20 cellular contexts compared by ENCODE assay signal in the genomic region with DNA sequence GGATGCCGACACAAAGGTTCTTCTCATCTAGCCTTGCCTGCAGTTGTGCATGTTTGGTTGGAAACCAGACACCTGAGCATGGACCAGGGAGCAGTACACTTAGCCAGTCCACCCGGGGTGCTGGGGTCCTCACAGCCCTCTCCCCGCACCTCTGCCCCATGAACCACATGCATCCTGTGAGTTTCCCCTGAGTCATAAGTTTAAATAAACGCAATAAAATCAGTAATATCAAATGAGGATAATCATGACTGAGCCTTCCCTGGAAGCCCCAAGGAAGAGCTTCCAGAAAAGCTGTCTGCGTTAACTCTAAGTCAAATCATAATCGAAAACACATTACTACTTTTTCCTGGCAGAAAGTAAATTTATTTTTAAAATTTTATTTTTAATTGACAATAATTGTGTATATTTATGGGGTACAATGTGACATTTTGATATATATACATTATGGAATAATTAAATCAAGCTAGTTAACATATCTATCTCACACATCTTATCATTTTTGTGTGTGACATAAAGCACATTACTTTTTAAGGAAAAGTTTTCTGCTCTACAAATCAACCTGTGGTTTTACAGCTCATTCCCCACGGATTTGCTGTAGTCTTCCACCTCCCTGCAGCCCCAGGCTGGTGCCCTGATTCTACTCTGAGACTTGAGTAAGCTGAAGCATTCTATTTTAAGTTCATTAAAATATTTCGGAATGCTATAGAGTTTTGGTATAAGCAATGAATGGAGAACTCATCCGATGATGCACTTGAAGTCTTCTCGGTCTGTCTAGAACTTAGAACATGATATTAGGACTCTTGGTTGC.
"Had no signal": no experiment of that assay in that cellular context is flagged by ENCODE, and none has a peak within 500 bp of the region (broad histone marks: within the 10 kb centered on the region; RNA-seq: fewer than 3 reads in every experiment).

No MANE protein-coding gene starts in this region.

- H3K4me3 Mint-ChIP-seq: activated naive CD8-positive, alpha-beta T cell treated with anti-CD3 and anti-CD28 coated beads, Interleukin-2, amount 10 ng/mL, durations not matched to agents 7 days and 5 days; activated T-cell treated with anti-CD3 and anti-CD28 coated beads, Interleukin-2, amount 50 U/mL, for 72 hours; central memory CD8-positive, alpha-beta T cell; memory B cell; stimulated activated naive CD8-positive, alpha-beta T cell treated with anti-CD3 and anti-CD28 coated beads, Interleukin-15, amount 100 ng/mL, for 72 hours had no signal

- H3K4me3 ChIP-seq: colonic mucosa, prostate gland, suprapubic skin, vagina had no signal

- H3K27me3 ChIP-seq: colonic mucosa, suprapubic skin, vagina had no signal

- H3K9me3 ChIP-seq: colonic mucosa, prostate gland, suprapubic skin, vagina had no signal

- H3K36me3 Mint-ChIP-seq: activated naive CD8-positive, alpha-beta T cell treated with anti-CD3 and anti-CD28 coated beads, Interleukin-2, amount 10 ng/mL, durations not matched to agents 7 days and 5 days had no signal

- H3K9me3 Mint-ChIP-seq: activated naive CD8-positive, alpha-beta T cell treated with anti-CD3 and anti-CD28 coated beads, Interleukin-2, amount 10 ng/mL, durations not matched to agents 7 days and 5 days; central memory CD8-positive, alpha-beta T cell had no signal

- ATAC-seq: activated T-cell treated with anti-CD3 and anti-CD28 coated beads, Interleukin-2, amount 50 U/mL, for 72 hours; left ventricle myocardium superior; right cardiac atrium; stimulated activated naive CD8-positive, alpha-beta T cell treated with anti-CD3 and anti-CD28 coated beads, Interleukin-15, amount 100 ng/mL, for 72 hours had no signal

- H3K27ac Mint-ChIP-seq: activated naive CD8-positive, alpha-beta T cell treated with anti-CD3 and anti-CD28 coated beads, Interleukin-2, amount 10 ng/mL, durations not matched to agents 7 days and 5 days; activated T-cell treated with anti-CD3 and anti-CD28 coated beads, Interleukin-2, amount 50 U/mL, for 72 hours; memory B cell; stimulated activated naive CD8-positive, alpha-beta T cell treated with anti-CD3 and anti-CD28 coated beads, Interleukin-15, amount 100 ng/mL, for 72 hours had no signal

- H3K4me1 Mint-ChIP-seq: activated naive CD8-positive, alpha-beta T cell treated with anti-CD3 and anti-CD28 coated beads, Interleukin-2, amount 10 ng/mL, durations not matched to agents 7 days and 5 days; central memory CD8-positive, alpha-beta T cell; memory B cell; stimulated activated naive CD8-positive, alpha-beta T cell treated with anti-CD3 and anti-CD28 coated beads, Interleukin-15, amount 100 ng/mL, for 72 hours had no signal

- DNase-seq: activated CD4-positive, alpha-beta T cell treated with anti-CD3 and anti-CD28 coated beads, Interleukin-2, amount 50 U/mL, for 4 hours; activated CD4-positive, CD25-positive, alpha-beta regulatory T cell treated with anti-CD3 and anti-CD28 coated beads, Interleukin-2, amount 50 U/mL, for 72 hours; activated gamma-delta T cell; activated naive CD8-positive, alpha-beta T cell treated with anti-CD3 and anti-CD28 coated beads, Interleukin-2, amount 10 ng/mL, durations not matched to agents 7 days and 5 days; activated T-cell treated with anti-CD3 and anti-CD28 coated beads, Interleukin-2, amount 50 U/mL, for 72 hours; aorta; colonic mucosa; erythroblast; hippocampal formation; left ventricle myocardium superior; right cardiac atrium; small intestine; stimulated activated CD4-positive, alpha-beta T cell treated with anti-CD3 and anti-CD28 coated beads, Interleukin-4, amount 100 ng/mL, for 1 hour; stimulated activated naive CD8-positive, alpha-beta T cell treated with anti-CD3 and anti-CD28 coated beads, Interleukin-15, amount 100 ng/mL, for 72 hours; T-helper 2 cell had no signal

- H3K36me3 ChIP-seq: colonic mucosa, prostate gland, suprapubic skin, vagina had no signal

- H3K4me1 ChIP-seq: colonic mucosa, prostate gland, suprapubic skin, vagina had no signal
